Comparison of ENCODE assay signal across 16 cellular contexts in the genomic region with DNA sequence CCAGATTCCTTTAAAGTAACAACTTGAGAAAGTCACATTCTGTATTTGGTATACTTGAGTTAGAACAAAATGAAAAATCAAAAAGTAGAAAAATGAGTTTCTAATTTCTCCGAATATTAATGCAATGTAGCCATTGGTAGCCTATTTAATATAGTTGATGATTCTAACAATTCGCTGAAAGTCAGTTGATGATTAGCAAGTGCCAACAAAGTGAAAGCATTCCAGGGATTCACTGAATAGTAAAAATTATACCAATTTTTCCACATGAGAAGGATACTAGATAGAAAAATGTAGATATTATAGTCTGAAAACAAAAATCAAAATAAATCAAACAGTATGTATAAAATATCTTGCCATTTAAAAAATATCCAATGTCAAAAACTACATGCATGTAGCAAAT.
A peak's percentile ranks its signal among the peaks of the same experiment; 100 is the strongest.
DNase-seq lines count a peak whose midpoint lies in the region; TF ChIP-seq lines count a peak whose summit lies in the region.
"Had no signal": no experiment of that assay in that cellular context is flagged by ENCODE, and none has a peak within 500 bp of the region (broad histone marks: within the 10 kb centered on the region; RNA-seq: fewer than 3 reads in every experiment).

No MANE protein-coding gene starts in this region.

- TF ChIP-seq CTCF in epithelial cell of proximal tubule (conservative IDR thresholded peaks at IDR 0.05; ENCODE audit: low read depth, low read length) (no peak), neural cell (IDR thresholded peaks at IDR 0.05; ENCODE audit: poor library complexity, severe bottlenecking) (no peak), sigmoid colon (IDR thresholded peaks at IDR 0.05) (no peak)

- peaks cover 5% of the 10 kb centered on the region for H3F3A ChIP-seq in neural cell (ENCODE audit: insufficient read depth, low read length, poor library complexity, severe bottlenecking)

- H3K4me3 ChIP-seq in HUES6 (ENCODE audit: low read depth, low read length), result no peak overlapping the region
- H3K4me3 ChIP-seq in epithelial cell of proximal tubule (ENCODE audit: low read depth, low read length), result peak overlapping the region; percentile 38
- H3K4me3 ChIP-seq in neural cell (ENCODE audit: low read length), result peak overlapping the region; percentile 18
- no peak overlapping the region for H3K4me3 ChIP-seq in sigmoid colon
- H3K4me3 ChIP-seq: Peyer's patch, SJSA1 had no signal

- 93 to 96% methylated on average over 2 of the region's 2 CpGs for WGBS in sigmoid colon, 2 donors

- TF ChIP-seq EP300 in neural cell (conservative IDR thresholded peaks at IDR 0.05; ENCODE audit: poor library complexity, severe bottlenecking), result no peak
- TF ChIP-seq EP300 in sigmoid colon (IDR thresholded peaks at IDR 0.05), result no peak

- H3K9ac ChIP-seq in HUES6 (ENCODE audit: low read length) (no peak overlapping the region), neural cell (ENCODE audit: low read length) (peak overlapping the region; percentile 5)

- H2AFZ ChIP-seq in neural cell (ENCODE audit: low read depth, low read length), result no peak overlapping the region

- H3K9me2 ChIP-seq in neural cell (ENCODE audit: insufficient read depth, low read length), result no peaks in the 10 kb centered on the region

- H3K4me2 ChIP-seq in neural cell (ENCODE audit: low read length), result no peak overlapping the region

- DNase-seq in epithelial cell of proximal tubule (ENCODE audit: low read depth) (peak; percentile 30), posterior vena cava (ENCODE audit: low spot score) (no peak), medulla oblongata (ENCODE audit: extremely low spot score) (no peak), sigmoid colon (no peak), DMS79 treated with DMSO at 0.1 percent for 48 hours (lab: John Stamatoyannopoulos, UW) (no peak)
- DNase-seq: DMS 273 treated with DMSO at 0.1 percent for 48 hours; GDM1; KBM-7; MV-4-11; NCI-H1694 treated with DMSO at 0.1 percent for 48 hours; NCI-H748 treated with DMSO at 0.1 percent for 48 hours; NK-92 treated with Interleukin-12 subunit alpha and Interleukin-12 subunit beta, amount 100 ng/mL, for 24 hours; Peyer's patch had no signal

- H3K36me3 ChIP-seq in HUES6 (ENCODE audit: control insufficient read depth, insufficient read depth, low read length) (no peaks in the 10 kb centered on the region), neural cell (ENCODE audit: insufficient read depth, low read length) (no peaks in the 10 kb centered on the region), sigmoid colon (no peaks in the 10 kb centered on the region)
- H3K36me3 ChIP-seq: Peyer's patch, SJSA1 had no signal

- TF ChIP-seq POLR2A in sigmoid colon (IDR thresholded peaks at IDR 0.05), result no peak

- H3K27ac ChIP-seq in HUES6 (ENCODE audit: low read depth, low read length), result 0 out of 2 replicates have a peak overlapping the region, but pooled peaks have one; percentile 9
- H3K27ac ChIP-seq in neural cell (ENCODE audit: low read length), result peak overlapping the region; percentile 58
- H3K27ac ChIP-seq in sigmoid colon, result no peak overlapping the region
- H3K27ac ChIP-seq: Peyer's patch, SJSA1 had no signal

- H3K27me3 ChIP-seq in HUES6 (ENCODE audit: control insufficient read depth, insufficient read depth, low read length) (no peaks in the 10 kb centered on the region), neural cell (ENCODE audit: insufficient read depth, low read depth, low read length) (no peaks in the 10 kb centered on the region), sigmoid colon (no peaks in the 10 kb centered on the region)
- H3K27me3 ChIP-seq: Peyer's patch, SJSA1 had no signal

- peaks cover 6% of the 10 kb centered on the region; the same call in 1 of the 2 replicates for H3K9me3 ChIP-seq in HUES6 (ENCODE audit: control insufficient read depth, insufficient read depth, low read depth, low read length)
- H3K9me3 ChIP-seq in neural cell (ENCODE audit: low read length), result no peaks in the 10 kb centered on the region
- H3K9me3 ChIP-seq in sigmoid colon, result peaks cover 0 to 5% (median 0%) of the 10 kb centered on the region in 4 donors
- H3K9me3 ChIP-seq: SJSA1 had no signal

- intact Hi-C loops in posterior vena cava (cut with DNase I) (no loop called here), sigmoid colon (cut with DNase I) (no loop called here)

- H4K20me1 ChIP-seq in neural cell (ENCODE audit: insufficient read depth), result no peaks in the 10 kb centered on the region

- H3K79me2 ChIP-seq in neural cell (replicated peaks; ENCODE audit: insufficient read depth, low read length), result no peaks in the 10 kb centered on the region

- H3K4me1 ChIP-seq in HUES6 (ENCODE audit: control insufficient read depth, insufficient read depth, low read length) (peaks cover 16% of the 10 kb centered on the region), sigmoid colon (peaks cover 0 to 8% (median 0%) of the 10 kb centered on the region in 4 donors)
- H3K4me1 ChIP-seq: Peyer's patch had no signal

- no peak for TF ChIP-seq RAD21 in neural cell (conservative IDR thresholded peaks at IDR 0.05)

TF ChIP-seq in neural cell, 6 proteins besides CTCF, POLR2A, EP300 and RAD21:
- TF ChIP-seq TAF1 (IDR thresholded peaks at IDR 0.05; ENCODE audit: low read depth) (no peak), MXI1 (conservative IDR thresholded peaks at IDR 0.05; ENCODE audit: poor library complexity, severe bottlenecking) (no peak), REST (IDR thresholded peaks at IDR 0.05; ENCODE audit: borderline replicate concordance) (no peak), SMC3 (conservative IDR thresholded peaks at IDR 0.05; ENCODE audit: poor library complexity) (no peak), EZH2 (IDR thresholded peaks at IDR 0.05; ENCODE audit: borderline replicate concordance, insufficient read depth, low read length, poor library complexity, severe bottlenecking) (no peak), POLR2AphosphoS5 (IDR thresholded peaks at IDR 0.05) (no peak)
TF ChIP-seq in neural cell: peak in this region for 0.

Comparison
In these comparisons a context has a peak if more than half of its experiments do, and no peak if none do; other contexts are left out.
1. H3K27ac ChIP-seq: peak in HUES6 (single experiment) and neural cell (single experiment); none in sigmoid colon (0 of 4).
2. H3K4me3 ChIP-seq: peak in epithelial cell of proximal tubule (single experiment) and neural cell (single experiment); none in HUES6 (single experiment) and sigmoid colon (0 of 4).